Comparison of ENCODE assay signal across 13 cellular contexts in genomic region chr5:96597441-96598020, GRCh38.
DNase-seq lines count a peak whose midpoint lies in the region; ATAC-seq and TF ChIP-seq lines count a peak whose summit lies in the region.
"Had no signal": no experiment of that assay in that cellular context is flagged by ENCODE, and none has a peak within 500 bp of the region (broad histone marks: within the 10 kb centered on the region; RNA-seq: fewer than 3 reads in every experiment).

No MANE protein-coding gene starts in this region.

- H3K9me3 Mint-ChIP-seq in activated CD4-positive, alpha-beta T cell treated with anti-CD3 and anti-CD28 coated beads for 36 hours (ENCODE audit: low read depth) = no peaks in the 10 kb centered on the region
- H3K9me3 Mint-ChIP-seq in activated T-helper 2 cell treated with anti-CD3 and anti-CD28 coated beads, Interferon-gamma antibody, Interleukin-2, Interleukin-4, amounts not matched to agents 10 μg/mL and 5 μg/mL and 100 μg/mL, durations not matched to agents 14 hours and 24 hours and 36 hours = no peaks in the 10 kb centered on the region
- H3K9me3 Mint-ChIP-seq: stimulated activated naive B cell treated with anti-CD40 and anti-IgM and Interleukin-4, amounts not matched to agents 10 μg/mL and 1 μg/mL and 100 μg/mL, for 72 hours had no signal

- no peak overlapping the region for H3K4me2 ChIP-seq in GM23248 (ENCODE audit: unreplicated experiment)

- peaks cover 17% of the 10 kb centered on the region for H3K4me1 Mint-ChIP-seq in activated CD4-positive, alpha-beta T cell treated with anti-CD3 and anti-CD28 coated beads for 36 hours
- H3K4me1 Mint-ChIP-seq in activated T-helper 2 cell treated with anti-CD3 and anti-CD28 coated beads, Interferon-gamma antibody, Interleukin-2, Interleukin-4, amounts not matched to agents 10 μg/mL and 5 μg/mL and 100 μg/mL, durations not matched to agents 14 hours and 24 hours and 36 hours (ENCODE audit: low read depth) = peaks cover 14% of the 10 kb centered on the region
- H3K4me1 Mint-ChIP-seq: B cell; stimulated activated naive B cell treated with anti-CD40 and anti-IgM and Interleukin-4, amounts not matched to agents 10 μg/mL and 1 μg/mL and 100 μg/mL, for 72 hours had no signal

- in situ Hi-C loops in GM23248 (cut with MboI) = loop anchor here (5.0 kb wide), 1 partner anchor 250 kb away; no protein-coding TSS in a partner anchor

- no peak for TF ChIP-seq CTCF in kidney epithelial cell (IDR thresholded peaks at IDR 0.05; ENCODE audit: insufficient read depth, low read length, poor library complexity, severe bottlenecking)

- 55 to 57% methylated on average over 4 of the region's 4 CpGs for WGBS in GM23248 (ENCODE audit: low coverage in 1 of 2, low lambda C conversion rate in 2 of 2, missing lambda C conversion rate in 2 of 2), 2 experiments

- H3K27ac ChIP-seq in GM23248 = no peak overlapping the region
- H3K27ac ChIP-seq: parathyroid adenoma had no signal

- H3K36me3 ChIP-seq in GM23248 (ENCODE audit: low read depth) = no peaks in the 10 kb centered on the region
- no peaks in the 10 kb centered on the region for H3K36me3 ChIP-seq in kidney epithelial cell (ENCODE audit: control insufficient read depth, insufficient read depth, low read length)

- no peak overlapping the region for H2AFZ ChIP-seq in GM23248
- H2AFZ ChIP-seq: parathyroid adenoma had no signal

- H3K4me1 ChIP-seq in GM23248 (ENCODE audit: insufficient read depth) = peaks cover 7% of the 10 kb centered on the region
- H3K4me1 ChIP-seq: parathyroid adenoma had no signal

- no peaks in the 10 kb centered on the region for H3K9me3 ChIP-seq in GM23248 (ENCODE audit: low read depth)

- peak overlapping the region; percentile 27 for H3K27ac Mint-ChIP-seq in activated CD4-positive, alpha-beta T cell treated with anti-CD3 and anti-CD28 coated beads for 36 hours
- peak overlapping the region; percentile 14 for H3K27ac Mint-ChIP-seq in activated T-helper 2 cell treated with anti-CD3 and anti-CD28 coated beads, Interferon-gamma antibody, Interleukin-2, Interleukin-4, amounts not matched to agents 10 μg/mL and 5 μg/mL and 100 μg/mL, durations not matched to agents 14 hours and 24 hours and 36 hours
- H3K27ac Mint-ChIP-seq: B cell; stimulated activated naive B cell treated with anti-CD40 and anti-IgM and Interleukin-4, amounts not matched to agents 10 μg/mL and 1 μg/mL and 100 μg/mL, for 72 hours had no signal

- H3K9ac ChIP-seq in GM23248 = no peak overlapping the region
- H3K9ac ChIP-seq: parathyroid adenoma had no signal

- CTCF ChIA-PET in activated CD4-positive, alpha-beta T cell treated with anti-CD3 and anti-CD28 coated beads for 36 hours (lab: Charles Lee) = interaction anchor here (0.9 to 4.6 kb wide), 4 partner anchors 10 to 262 kb away, joined by 3 to 13 read pairs (median 4); no protein-coding TSS in a partner anchor

- H3K36me3 Mint-ChIP-seq in activated CD4-positive, alpha-beta T cell treated with anti-CD3 and anti-CD28 coated beads for 36 hours (ENCODE audit: low read depth) = no peaks in the 10 kb centered on the region
- no peaks in the 10 kb centered on the region for H3K36me3 Mint-ChIP-seq in activated T-helper 2 cell treated with anti-CD3 and anti-CD28 coated beads, Interferon-gamma antibody, Interleukin-2, Interleukin-4, amounts not matched to agents 10 μg/mL and 5 μg/mL and 100 μg/mL, durations not matched to agents 14 hours and 24 hours and 36 hours (ENCODE audit: low read depth)
- H3K36me3 Mint-ChIP-seq: stimulated activated naive B cell treated with anti-CD40 and anti-IgM and Interleukin-4, amounts not matched to agents 10 μg/mL and 1 μg/mL and 100 μg/mL, for 72 hours had no signal

- H4K20me1 ChIP-seq in GM23248 (ENCODE audit: insufficient read depth) = no peaks in the 10 kb centered on the region

- H3F3A ChIP-seq in GM23248 (ENCODE audit: insufficient read depth) = no peaks in the 10 kb centered on the region

- DNase-seq in activated CD4-positive, alpha-beta T cell treated with anti-CD3 and anti-CD28 coated beads for 36 hours = peak; percentile 23
- DNase-seq in activated CD4-positive, alpha-beta T cell treated with anti-CD3 and anti-CD28 coated beads, Interleukin-2, amount 50 U/mL, for 1 hour = no peak
- DNase-seq in GM23248 (peak; percentile 59), kidney epithelial cell (ENCODE audit: low read depth) (peak; percentile 31), NAMALWA (ENCODE audit: low spot score) (no peak), GM19238 (ENCODE audit: insufficient read length, low spot score) (no peak), NCI-H187 treated with DMSO at 0.1 percent for 48 hours (lab: John Stamatoyannopoulos, UW) (no peak)
- DNase-seq in activated T-helper 2 cell treated with anti-CD3 and anti-CD28 coated beads, Interferon-gamma antibody, Interleukin-2, Interleukin-4, amounts not matched to agents 10 μg/mL and 5 μg/mL and 100 μg/mL, durations not matched to agents 14 hours and 24 hours and 36 hours (ENCODE audit: low spot score) = no peak
- DNase-seq: cerebellar nuclear complex; stimulated activated naive B cell treated with anti-CD40 and anti-IgM and Interleukin-4, amounts not matched to agents 10 μg/mL and 1 μg/mL and 100 μg/mL, for 72 hours had no signal

- no peak overlapping the region for H3K4me3 Mint-ChIP-seq in activated CD4-positive, alpha-beta T cell treated with anti-CD3 and anti-CD28 coated beads for 36 hours
- no peak overlapping the region for H3K4me3 Mint-ChIP-seq in activated T-helper 2 cell treated with anti-CD3 and anti-CD28 coated beads, Interferon-gamma antibody, Interleukin-2, Interleukin-4, amounts not matched to agents 10 μg/mL and 5 μg/mL and 100 μg/mL, durations not matched to agents 14 hours and 24 hours and 36 hours (ENCODE audit: low read depth)
- H3K4me3 Mint-ChIP-seq: B cell; stimulated activated naive B cell treated with anti-CD40 and anti-IgM and Interleukin-4, amounts not matched to agents 10 μg/mL and 1 μg/mL and 100 μg/mL, for 72 hours had no signal

- H3K9me2 ChIP-seq in GM23248 (ENCODE audit: insufficient read depth) = no peaks in the 10 kb centered on the region

- peak; percentile 78 for ATAC-seq in activated CD4-positive, alpha-beta T cell treated with anti-CD3 and anti-CD28 coated beads for 36 hours
- ATAC-seq: esophagus mucosa; stimulated activated naive B cell treated with anti-CD40 and anti-IgM and Interleukin-4, amounts not matched to agents 10 μg/mL and 1 μg/mL and 100 μg/mL, for 72 hours had no signal

- no peaks in the 10 kb centered on the region for H3K79me2 ChIP-seq in GM23248 (ENCODE audit: insufficient read depth)
- H3K79me2 ChIP-seq: parathyroid adenoma had no signal

- H3K27me3 Mint-ChIP-seq in activated CD4-positive, alpha-beta T cell treated with anti-CD3 and anti-CD28 coated beads for 36 hours = peaks cover 15% of the 10 kb centered on the region
- H3K27me3 Mint-ChIP-seq in activated T-helper 2 cell treated with anti-CD3 and anti-CD28 coated beads, Interferon-gamma antibody, Interleukin-2, Interleukin-4, amounts not matched to agents 10 μg/mL and 5 μg/mL and 100 μg/mL, durations not matched to agents 14 hours and 24 hours and 36 hours (ENCODE audit: low read depth) = peaks cover 34% of the 10 kb centered on the region

- no peaks in the 10 kb centered on the region for H3K27me3 ChIP-seq in GM23248 (replicated peaks; ENCODE audit: insufficient read depth)
- no peaks in the 10 kb centered on the region for H3K27me3 ChIP-seq in kidney epithelial cell (ENCODE audit: control insufficient read depth, insufficient read depth, low read length)

- POLR2A ChIA-PET in activated CD4-positive, alpha-beta T cell treated with anti-CD3 and anti-CD28 coated beads for 36 hours (lab: Charles Lee) = no interaction called here

- intact Hi-C loops in activated CD4-positive, alpha-beta T cell treated with anti-CD3 and anti-CD28 coated beads for 36 hours (cut with DNase I, micrococcal nuclease) = loop anchor here (5.0 kb wide), 2 partner anchors 60 to 375 kb away; no protein-coding TSS in a partner anchor
- intact Hi-C loops in activated T-helper 2 cell treated with anti-CD3 and anti-CD28 coated beads, Interferon-gamma antibody, Interleukin-2, Interleukin-4, amounts not matched to agents 10 μg/mL and 5 μg/mL and 100 μg/mL, durations not matched to agents 14 hours and 24 hours and 36 hours (cut with micrococcal nuclease) = loop anchor here (1.0 to 2.0 kb wide), 2 partner anchors 59 to 252 kb away; no protein-coding TSS in a partner anchor

- no peak overlapping the region for H3K4me3 ChIP-seq in GM23248
- H3K4me3 ChIP-seq in kidney epithelial cell (ENCODE audit: low read depth, low read length) = no peak overlapping the region

Comparison
In these comparisons a context has a peak if more than half of its experiments do, and no peak if none do; other contexts are left out.
1. DNase-seq: peak in activated CD4-positive, alpha-beta T cell treated with anti-CD3 and anti-CD28 coated beads for 36 hours (single experiment), GM23248 (single experiment) and kidney epithelial cell (single experiment); none in activated CD4-positive, alpha-beta T cell treated with anti-CD3 and anti-CD28 coated beads, Interleukin-2, amount 50 U/mL, for 1 hour (single experiment), activated T-helper 2 cell treated with anti-CD3 and anti-CD28 coated beads, Interferon-gamma antibody, Interleukin-2, Interleukin-4, amounts not matched to agents 10 μg/mL and 5 μg/mL and 100 μg/mL, durations not matched to agents 14 hours and 24 hours and 36 hours (single experiment), NAMALWA (single experiment), GM19238 (single experiment) and NCI-H187 treated with DMSO at 0.1 percent for 48 hours (single experiment).